1 cellular context compared by ENCODE assay signal in the genomic region with DNA sequence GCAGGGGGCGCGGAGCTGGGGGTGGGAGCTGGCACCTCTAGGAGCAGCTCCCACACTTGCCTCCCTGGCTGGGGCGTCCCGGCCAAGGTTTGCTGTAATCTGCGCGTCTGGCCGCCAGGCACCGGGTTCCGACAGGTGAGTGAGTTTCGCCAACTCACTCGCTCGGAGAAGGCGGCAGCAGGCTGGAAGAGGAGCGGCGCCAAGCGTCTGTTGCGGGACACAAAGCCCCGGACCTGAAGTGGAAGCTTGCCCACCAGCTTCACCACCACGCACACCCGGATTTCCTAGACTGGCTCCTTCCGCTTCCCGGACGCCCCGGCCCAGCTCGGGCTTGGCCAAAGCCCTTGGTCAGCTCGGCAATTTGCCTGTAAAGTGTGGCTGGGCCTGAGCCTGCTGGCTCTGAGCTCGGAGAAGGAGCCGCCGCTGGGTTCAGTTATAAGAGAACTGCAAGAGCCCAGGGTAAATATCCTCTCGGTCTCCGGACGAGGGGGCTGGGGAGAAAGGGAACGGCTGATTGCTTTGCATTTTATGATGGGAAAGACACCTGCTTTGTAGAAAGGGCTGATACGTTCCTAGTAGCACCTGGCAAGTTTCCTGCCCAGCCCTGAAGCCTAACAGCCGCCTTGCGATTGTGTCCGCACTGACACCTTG.
TF ChIP-seq lines count a peak whose summit lies in the region.

No MANE protein-coding gene starts in this region.

TF ChIP-seq in IMR-90, 13 proteins besides CTCF, POLR2A, EP300 and RAD21 (continued from another document):
- TF ChIP-seq, protein P1, sequence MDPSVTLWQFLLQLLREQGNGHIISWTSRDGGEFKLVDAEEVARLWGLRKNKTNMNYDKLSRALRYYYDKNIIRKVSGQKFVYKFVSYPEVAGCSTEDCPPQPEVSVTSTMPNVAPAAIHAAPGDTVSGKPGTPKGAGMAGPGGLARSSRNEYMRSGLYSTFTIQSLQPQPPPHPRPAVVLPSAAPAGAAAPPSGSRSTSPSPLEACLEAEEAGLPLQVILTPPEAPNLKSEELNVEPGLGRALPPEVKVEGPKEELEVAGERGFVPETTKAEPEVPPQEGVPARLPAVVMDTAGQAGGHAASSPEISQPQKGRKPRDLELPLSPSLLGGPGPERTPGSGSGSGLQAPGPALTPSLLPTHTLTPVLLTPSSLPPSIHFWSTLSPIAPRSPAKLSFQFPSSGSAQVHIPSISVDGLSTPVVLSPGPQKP (IDR thresholded peaks at IDR 0.05; ENCODE audit: borderline replicate concordance, low read depth, low read length): no peak
- TF ChIP-seq CEBPB (IDR thresholded peaks at IDR 0.05; ENCODE audit: low read depth, low read length): no peak
- TF ChIP-seq FOS (IDR thresholded peaks at IDR 0.05; ENCODE audit: low read depth, low read length): no peak
- TF ChIP-seq, protein P2, sequence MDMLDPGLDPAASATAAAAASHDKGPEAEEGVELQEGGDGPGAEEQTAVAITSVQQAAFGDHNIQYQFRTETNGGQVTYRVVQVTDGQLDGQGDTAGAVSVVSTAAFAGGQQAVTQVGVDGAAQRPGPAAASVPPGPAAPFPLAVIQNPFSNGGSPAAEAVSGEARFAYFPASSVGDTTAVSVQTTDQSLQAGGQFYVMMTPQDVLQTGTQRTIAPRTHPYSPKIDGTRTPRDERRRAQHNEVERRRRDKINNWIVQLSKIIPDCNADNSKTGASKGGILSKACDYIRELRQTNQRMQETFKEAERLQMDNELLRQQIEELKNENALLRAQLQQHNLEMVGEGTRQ (IDR thresholded peaks at IDR 0.05; ENCODE audit: low read depth, low read length): no peak
